9 cellular contexts compared by ENCODE assay signal in the genomic region with DNA sequence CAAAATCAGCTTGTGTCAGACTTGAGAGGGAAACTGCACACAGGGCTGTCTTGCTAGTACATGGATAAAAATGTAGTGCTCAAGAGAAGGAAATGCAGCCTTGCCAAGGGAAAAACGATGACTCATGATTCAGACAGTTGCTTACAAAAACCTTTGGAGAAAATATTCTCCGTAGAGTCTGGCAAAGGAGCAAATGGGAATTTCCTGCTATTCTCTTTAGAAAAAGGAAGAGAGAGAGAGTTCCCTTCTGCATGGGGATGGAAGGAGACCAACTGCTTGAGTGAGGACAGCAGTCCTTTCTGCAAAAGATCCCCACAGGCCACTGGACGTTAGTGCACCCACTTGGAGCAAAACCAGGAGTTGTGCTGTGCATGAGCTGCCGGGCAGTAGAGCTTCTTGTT. TPM values are rescaled to one million over a fixed set of nuclear protein-coding genes. Genes with fewer than 3 reads are reported as not detected.
DNase-seq lines count a peak whose midpoint lies in the region; TF ChIP-seq lines count a peak whose summit lies in the region.
"Had no signal": no experiment of that assay in that cellular context is flagged by ENCODE, and none has a peak within 500 bp of the region (broad histone marks: within the 10 kb centered on the region; RNA-seq: fewer than 3 reads in every experiment).

No MANE protein-coding gene starts in this region.

- H3K4me1 Mint-ChIP-seq in activated CD4-positive, alpha-beta T cell treated with anti-CD3 and anti-CD28 coated beads, Interleukin-2, amount 10 ng/mL, durations not matched to agents 24 days and 14 days, result peaks cover 2% of the 10 kb centered on the region

- H3K9ac ChIP-seq in stomach smooth muscle (ENCODE audit: low read length in 2 of 2), result no peak overlapping the region

- no peak overlapping the region for H3K27ac ChIP-seq in stomach smooth muscle (ENCODE audit: low read length)

- intact Hi-C loops in activated CD4-positive, alpha-beta T cell treated with anti-CD3 and anti-CD28 coated beads, Interleukin-2, amount 10 ng/mL, durations not matched to agents 24 days and 14 days (cut with micrococcal nuclease), result no loop called here

- peak; percentile 13 for TF ChIP-seq CTCF in HFF-Myc (IDR thresholded peaks at IDR 0.05; ENCODE audit: low read depth, low read length, missing control alignments)

- H3K27me3 ChIP-seq in stomach smooth muscle (ENCODE audit: control insufficient read depth in 1 of 2, insufficient read depth in 2 of 2, low read length in 2 of 2), result no peaks in the 10 kb centered on the region
- H3K27me3 ChIP-seq: tibial nerve had no signal

- H3K36me3 ChIP-seq in stomach smooth muscle (ENCODE audit: control insufficient read depth in 2 of 2, insufficient read depth in 2 of 2, low read length in 2 of 2), result no peaks in the 10 kb centered on the region
- H3K36me3 ChIP-seq: tibial nerve had no signal

- H3K36me3 Mint-ChIP-seq in activated CD4-positive, alpha-beta T cell treated with anti-CD3 and anti-CD28 coated beads, Interleukin-2, amount 10 ng/mL, durations not matched to agents 24 days and 14 days (ENCODE audit: low read depth), result no peaks in the 10 kb centered on the region

- H3K9me3 Mint-ChIP-seq in activated CD4-positive, alpha-beta T cell treated with anti-CD3 and anti-CD28 coated beads, Interleukin-2, amount 10 ng/mL, durations not matched to agents 24 days and 14 days, result peaks cover 4% of the 10 kb centered on the region

- H3K27ac Mint-ChIP-seq in activated CD4-positive, alpha-beta T cell treated with anti-CD3 and anti-CD28 coated beads, Interleukin-2, amount 10 ng/mL, durations not matched to agents 24 days and 14 days, result no peak overlapping the region

- no peaks in the 10 kb centered on the region for H3K4me1 ChIP-seq in stomach smooth muscle (ENCODE audit: control insufficient read depth, insufficient read depth, low read length)

- H3K4me3 Mint-ChIP-seq in activated CD4-positive, alpha-beta T cell treated with anti-CD3 and anti-CD28 coated beads, Interleukin-2, amount 10 ng/mL, durations not matched to agents 24 days and 14 days, result no peak overlapping the region

- DNase-seq in HFF-Myc (ENCODE audit: extremely low read depth, low read depth), result peak; percentile 88
- peak; percentile 93 for DNase-seq in astrocyte of the hippocampus (ENCODE audit: low read depth, low spot score)
- peak; percentile 77 for DNase-seq in inferior parietal cortex (ENCODE audit: extremely low spot score)
- no peak for DNase-seq in NCI-H526 treated with DMSO at 0.1 percent for 48 hours (lab: John Stamatoyannopoulos, UW)
- DNase-seq in activated CD4-positive, alpha-beta T cell treated with anti-CD3 and anti-CD28 coated beads, Interleukin-2, amount 10 ng/mL, durations not matched to agents 24 days and 14 days, result no peak
- DNase-seq in effector CD4-positive, alpha-beta T cell, result no peak
- DNase-seq in SIG-M5 treated with dmso at 0.1 percent for 504 hours (lab: John Stamatoyannopoulos, UW; ENCODE audit: unreplicated experiment), result no peak

- H3K4me3 ChIP-seq in HFF-Myc (replicated peaks; ENCODE audit: low read depth, low read length) (no peak overlapping the region), stomach smooth muscle (ENCODE audit: low read length in 2 of 2) (peak overlapping the region; percentile 15 to 36)
- H3K4me3 ChIP-seq: tibial nerve had no signal

- peaks cover 21% of the 10 kb centered on the region for H3K27me3 Mint-ChIP-seq in activated CD4-positive, alpha-beta T cell treated with anti-CD3 and anti-CD28 coated beads, Interleukin-2, amount 10 ng/mL, durations not matched to agents 24 days and 14 days

- no peaks in the 10 kb centered on the region for H3K9me3 ChIP-seq in stomach smooth muscle (ENCODE audit: control insufficient read depth in 2 of 2, low read length in 2 of 2)
- H3K9me3 ChIP-seq: tibial nerve had no signal

RNA-seq across cellular contexts. Expression of a gene that starts 7.6 kb away (rescaled TPM):
- not detected in 2 replicates for total RNA-seq in activated CD4-positive, alpha-beta T cell treated with anti-CD3 and anti-CD28 coated beads, Interleukin-2, amount 10 ng/mL, durations not matched to agents 24 days and 14 days
- total RNA-seq: tibial nerve had no signal

RNA-seq across cellular contexts. Expression of a gene that starts 38.7 kb away (rescaled TPM):
- total RNA-seq in activated CD4-positive, alpha-beta T cell treated with anti-CD3 and anti-CD28 coated beads, Interleukin-2, amount 10 ng/mL, durations not matched to agents 24 days and 14 days, result 2.8 and 3.0 TPM in 2 replicates

Comparison
In these comparisons a context has a peak if more than half of its experiments do, and no peak if none do; other contexts are left out.
1. DNase-seq: peak in HFF-Myc (single experiment), astrocyte of the hippocampus (single experiment) and inferior parietal cortex (single experiment); none in NCI-H526 treated with DMSO at 0.1 percent for 48 hours (single experiment), activated CD4-positive, alpha-beta T cell treated with anti-CD3 and anti-CD28 coated beads, Interleukin-2, amount 10 ng/mL, durations not matched to agents 24 days and 14 days (single experiment), effector CD4-positive, alpha-beta T cell (single experiment) and SIG-M5 treated with dmso at 0.1 percent for 504 hours (single experiment).